32 cellular contexts compared by ENCODE assay signal in the genomic region with DNA sequence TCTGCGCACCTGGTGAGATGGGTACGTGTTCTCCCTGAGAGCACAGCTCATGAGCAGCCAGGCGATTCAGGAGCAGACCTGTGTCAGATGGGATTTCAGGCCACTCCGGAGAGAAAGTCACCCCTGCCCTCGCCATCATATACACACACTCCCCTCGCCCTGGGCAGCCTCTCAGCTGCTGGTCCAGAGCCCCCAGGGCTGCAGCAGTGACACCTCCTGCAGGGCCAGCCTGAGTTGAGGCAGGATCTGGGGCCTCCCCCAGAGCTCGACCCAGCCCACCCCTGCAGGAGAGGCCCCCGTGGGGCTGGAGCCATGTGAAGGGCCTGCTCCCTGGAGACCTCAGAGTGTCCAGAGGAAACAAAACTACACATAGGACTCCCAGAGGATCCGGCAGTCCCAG.
"Had no signal": no experiment of that assay in that cellular context is flagged by ENCODE, and none has a peak within 500 bp of the region (broad histone marks: within the 10 kb centered on the region; RNA-seq: fewer than 3 reads in every experiment).

No MANE protein-coding gene starts in this region.

- H3K4me1 ChIP-seq: adrenal gland, body of pancreas, colonic mucosa had no signal

- H3K9me3 ChIP-seq: adrenal gland, body of pancreas, colonic mucosa had no signal

- H3K36me3 ChIP-seq: adrenal gland, cardiac muscle cell, colonic mucosa, WERI-Rb-1 had no signal

- H3K36me3 Mint-ChIP-seq: activated naive CD4-positive, alpha-beta T cell treated with anti-CD3 and anti-CD28 coated beads, Interleukin-2, amount 50 U/mL, for 24 hours; activated naive CD8-positive, alpha-beta T cell treated with anti-CD3 and anti-CD28 coated beads for 36 hours had no signal

- H3K27me3 ChIP-seq: adrenal gland, colonic mucosa had no signal

- H3K4me3 ChIP-seq: adrenal gland, body of pancreas, cardiac muscle cell, colonic mucosa had no signal

- H3K4me3 Mint-ChIP-seq: activated B cell treated with CpG ODN at 0.5 μM for 24 hours; activated CD8-positive, alpha-beta T cell treated with anti-CD3 and anti-CD28 coated beads for 36 hours; activated naive CD4-positive, alpha-beta T cell treated with anti-CD3 and anti-CD28 coated beads for 36 hours; activated naive CD4-positive, alpha-beta T cell treated with anti-CD3 and anti-CD28 coated beads, Interleukin-2, amount 50 U/mL, for 24 hours; activated naive CD8-positive, alpha-beta T cell treated with anti-CD3 and anti-CD28 coated beads for 36 hours; activated naive CD8-positive, alpha-beta T cell treated with anti-CD3 and anti-CD28 coated beads, Interleukin-2, amount 50 U/mL, for 24 hours; activated T-helper 1 cell treated with anti-CD3 and anti-CD28 coated beads, Interleukin-12 subunit alpha, Interleukin-12 subunit beta, Interleukin-2, Interleukin-4 antibody, amounts not matched to agents 30 ng/mL and 10 ng/mL and 1 ng/mL, durations not matched to agents 14 hours and 24 hours and 36 hours; T-helper 17 cell; T-helper 2 cell treated with Interferon-gamma antibody and Interleukin-4, amounts not matched to agents 5 μg/mL and 100 μg/mL, for 36 hours had no signal

- H3K27ac ChIP-seq: adrenal gland, body of pancreas, cardiac muscle cell, colonic mucosa, WERI-Rb-1 had no signal

- ATAC-seq: activated CD4-positive, CD25-positive, alpha-beta regulatory T cell treated with anti-CD3 and anti-CD28 coated beads, Interleukin-2, amount 50 U/mL, for 24 hours; activated CD8-positive, alpha-beta T cell treated with anti-CD3 and anti-CD28 coated beads for 36 hours; activated naive CD8-positive, alpha-beta T cell treated with anti-CD3 and anti-CD28 coated beads, Interleukin-2, amount 50 U/mL, for 24 hours; body of pancreas; esophagus mucosa; T-helper 17 cell had no signal

- H3K27ac Mint-ChIP-seq: activated B cell treated with CpG ODN at 0.5 μM for 24 hours; activated CD8-positive, alpha-beta T cell treated with anti-CD3 and anti-CD28 coated beads for 36 hours; activated naive CD4-positive, alpha-beta T cell treated with anti-CD3 and anti-CD28 coated beads for 36 hours; activated naive CD4-positive, alpha-beta T cell treated with anti-CD3 and anti-CD28 coated beads, Interleukin-2, amount 50 U/mL, for 24 hours; activated naive CD8-positive, alpha-beta T cell treated with anti-CD3 and anti-CD28 coated beads for 36 hours; activated naive CD8-positive, alpha-beta T cell treated with anti-CD3 and anti-CD28 coated beads, Interleukin-2, amount 50 U/mL, for 24 hours; activated T-helper 1 cell treated with anti-CD3 and anti-CD28 coated beads, Interleukin-12 subunit alpha, Interleukin-12 subunit beta, Interleukin-2, Interleukin-4 antibody, amounts not matched to agents 30 ng/mL and 10 ng/mL and 1 ng/mL, durations not matched to agents 14 hours and 24 hours and 36 hours; activated T-helper 2 cell treated with anti-CD3 and anti-CD28 coated beads, Interferon-gamma antibody, Interleukin-2, Interleukin-4, amounts not matched to agents 10 μg/mL and 5 μg/mL and 100 μg/mL, durations not matched to agents 14 hours and 24 hours and 36 hours; T-helper 17 cell; T-helper 2 cell treated with Interferon-gamma antibody and Interleukin-4, amounts not matched to agents 5 μg/mL and 100 μg/mL, for 36 hours had no signal

- DNase-seq: activated B cell treated with CpG ODN at 0.5 μM for 24 hours; activated CD4-positive, alpha-beta T cell treated with anti-CD3 and anti-CD28 coated beads for 48 hours; activated CD4-positive, alpha-beta T cell treated with anti-CD3 and anti-CD28 coated beads, Interleukin-2, amount 50 U/mL, for 1 hour; activated CD4-positive, alpha-beta T cell treated with anti-CD3 and anti-CD28 coated beads, Interleukin-2, amount 50 U/mL, for 48 hours; activated CD8-positive, alpha-beta memory T cell treated with anti-CD3 and anti-CD28 coated beads for 24 hours; activated CD8-positive, alpha-beta T cell treated with anti-CD3 and anti-CD28 coated beads for 36 hours; activated effector memory CD4-positive, alpha-beta T cell treated with anti-CD3 and anti-CD28 coated beads, Interleukin-2, amount 50 U/mL, for 16 hours; activated naive CD4-positive, alpha-beta T cell treated with anti-CD3 and anti-CD28 coated beads for 36 hours; activated naive CD8-positive, alpha-beta T cell treated with anti-CD3 and anti-CD28 coated beads for 36 hours; activated naive CD8-positive, alpha-beta T cell treated with anti-CD3 and anti-CD28 coated beads, Interleukin-2, amount 50 U/mL, for 24 hours; activated T-cell treated with anti-CD3 and anti-CD28 coated beads, Interleukin-2, amount 50 U/mL, for 1 hour; activated T-cell treated with anti-CD3 and anti-CD28 coated beads, Interleukin-2, amount 50 U/mL, for 48 hours; adrenal gland; amygdala; aorta; body of pancreas; central memory CD4-positive, alpha-beta T cell; cerebellar nuclear complex; colonic mucosa; effector CD8-positive, alpha-beta T cell; foreskin fibroblast; head of caudate nucleus; T-helper 17 cell; T1000; WERI-Rb-1 had no signal

- H3K4me1 Mint-ChIP-seq: activated B cell treated with CpG ODN at 0.5 μM for 24 hours; activated naive CD4-positive, alpha-beta T cell treated with anti-CD3 and anti-CD28 coated beads, Interleukin-2, amount 50 U/mL, for 24 hours; activated naive CD8-positive, alpha-beta T cell treated with anti-CD3 and anti-CD28 coated beads for 36 hours; activated naive CD8-positive, alpha-beta T cell treated with anti-CD3 and anti-CD28 coated beads, Interleukin-2, amount 50 U/mL, for 24 hours; T-helper 17 cell had no signal

- H3K9me3 Mint-ChIP-seq: activated B cell treated with CpG ODN at 0.5 μM for 24 hours; activated CD8-positive, alpha-beta T cell treated with anti-CD3 and anti-CD28 coated beads for 36 hours; activated naive CD4-positive, alpha-beta T cell treated with anti-CD3 and anti-CD28 coated beads for 36 hours; activated naive CD4-positive, alpha-beta T cell treated with anti-CD3 and anti-CD28 coated beads, Interleukin-2, amount 50 U/mL, for 24 hours; activated naive CD8-positive, alpha-beta T cell treated with anti-CD3 and anti-CD28 coated beads for 36 hours; activated naive CD8-positive, alpha-beta T cell treated with anti-CD3 and anti-CD28 coated beads, Interleukin-2, amount 50 U/mL, for 24 hours; activated T-helper 1 cell treated with anti-CD3 and anti-CD28 coated beads, Interleukin-12 subunit alpha, Interleukin-12 subunit beta, Interleukin-2, Interleukin-4 antibody, amounts not matched to agents 30 ng/mL and 10 ng/mL and 1 ng/mL, durations not matched to agents 14 hours and 24 hours and 36 hours; activated T-helper 2 cell treated with anti-CD3 and anti-CD28 coated beads, Interferon-gamma antibody, Interleukin-2, Interleukin-4, amounts not matched to agents 10 μg/mL and 5 μg/mL and 100 μg/mL, durations not matched to agents 14 hours and 24 hours and 36 hours; T-helper 2 cell treated with Interferon-gamma antibody and Interleukin-4, amounts not matched to agents 5 μg/mL and 100 μg/mL, for 36 hours had no signal
